Comparison of ENCODE assay signal across 9 cellular contexts in the genomic region with DNA sequence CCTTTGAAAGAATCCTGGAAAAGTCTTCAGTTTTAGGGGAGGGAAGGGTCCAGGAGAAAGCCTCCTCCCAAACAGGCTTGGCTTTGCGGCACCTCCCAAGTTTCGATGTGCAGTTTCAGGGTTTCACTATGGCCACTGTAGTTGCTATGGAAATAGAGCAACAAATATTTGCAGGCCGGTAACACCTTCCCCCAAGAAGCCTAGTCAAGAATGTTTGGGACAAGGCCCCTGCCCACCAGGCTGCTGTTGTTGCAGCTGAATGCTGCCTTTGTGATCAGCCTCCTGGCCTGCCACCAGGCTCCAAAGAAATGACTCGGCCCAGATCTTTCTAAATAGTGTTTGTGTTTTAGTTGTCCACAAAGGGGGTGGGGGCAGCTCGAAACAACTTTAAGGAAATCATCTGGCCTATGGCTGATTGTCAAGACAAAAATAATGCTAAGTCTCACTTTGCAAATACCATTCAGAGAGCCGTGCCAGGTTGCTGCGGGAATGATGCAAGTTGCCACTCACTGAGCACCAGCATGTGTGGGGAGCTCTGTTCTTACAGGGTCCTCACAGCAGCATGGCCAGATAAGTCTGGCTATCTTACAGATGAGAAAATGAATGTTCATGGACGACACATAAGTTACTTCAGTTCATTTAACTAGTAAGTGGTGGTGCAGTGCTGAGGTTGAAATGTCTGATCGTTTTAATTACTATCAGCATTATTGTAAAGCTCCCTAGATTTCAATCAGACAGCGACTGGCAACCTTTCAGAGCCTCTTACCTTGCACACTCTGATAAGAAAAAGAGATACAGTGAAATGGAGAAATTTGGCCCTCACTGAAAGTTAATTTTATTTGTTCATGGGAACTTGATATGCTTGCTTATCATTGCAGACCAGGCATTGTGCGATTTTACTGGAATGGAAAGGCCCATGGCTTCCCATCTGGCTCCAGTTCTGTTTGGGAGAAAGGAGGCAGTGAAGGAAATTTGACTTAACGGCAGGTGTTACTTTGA.
DNase-seq lines count a peak whose midpoint lies in the region; ATAC-seq, FAIRE-seq and TF ChIP-seq lines count a peak whose summit lies in the region.
"Had no signal": no experiment of that assay in that cellular context is flagged by ENCODE, and none has a peak within 500 bp of the region (broad histone marks: within the 10 kb centered on the region; RNA-seq: fewer than 3 reads in every experiment).

No MANE protein-coding gene starts in this region.

- TF ChIP-seq CTCF in A549 (IDR thresholded peaks at IDR 0.05) (no peak), GM10266 (IDR thresholded peaks at IDR 0.05; ENCODE audit: control insufficient read depth, insufficient read depth, low read depth, missing control alignments) (no peak)

- peak overlapping the region; percentile 39 for H2AFZ ChIP-seq in mesenchymal stem cell (ENCODE audit: low read depth, low read length)

- H2BK12ac ChIP-seq in mesenchymal stem cell (ENCODE audit: low read length in 2 of 2) = peak overlapping the region in 1 of 2 experiments; percentile 88

- TF ChIP-seq POLR2A in A549 (IDR thresholded peaks at IDR 0.05; ENCODE audit: low read length) = no peak

- H3K9me3 ChIP-seq in A549 (no peaks in the 10 kb centered on the region), mesenchymal stem cell (ENCODE audit: control insufficient read depth, low read length) (no peaks in the 10 kb centered on the region)

- peak overlapping the region; percentile 72 for H3K9ac ChIP-seq in mesenchymal stem cell (ENCODE audit: low read length)

- no peak for TF ChIP-seq RAD21 in A549 (conservative IDR thresholded peaks at IDR 0.05 in 1 of 2, IDR thresholded peaks at IDR 0.05 in 1 of 2)

- H3K27me3 ChIP-seq in mesenchymal stem cell (ENCODE audit: control insufficient read depth in 1 of 2, insufficient read depth in 1 of 2, low read length in 2 of 2) = no peaks in the 10 kb centered on the region

- ATAC-seq in A549 (peak in 1 of 2 experiments; percentile 30; a peak in 2 of 6 replicates), HG02678 (IDR thresholded peaks at IDR 0.05; ENCODE audit: unreplicated experiment) (no peak)

- no peak overlapping the region for H3K23ac ChIP-seq in mesenchymal stem cell (ENCODE audit: low read length in 2 of 2)

- TF ChIP-seq EP300 in A549 (IDR thresholded peaks at IDR 0.05) = no peak

- H4K91ac ChIP-seq in mesenchymal stem cell (ENCODE audit: low read length) = no peak overlapping the region

- H2AK5ac ChIP-seq in mesenchymal stem cell (ENCODE audit: low read length, severe bottlenecking) = peak overlapping the region; percentile 31

- no peak overlapping the region for H3K4me2 ChIP-seq in A549
- no peak overlapping the region for H3K4me2 ChIP-seq in mesenchymal stem cell (ENCODE audit: low read length, poor library complexity, severe bottlenecking)

- H3K27ac ChIP-seq in A549 = peak overlapping the region; percentile 10 to 47; a peak in 3 of 6 replicates
- no peak overlapping the region for H3K27ac ChIP-seq in mesenchymal stem cell (ENCODE audit: low read length, poor library complexity, severe bottlenecking)

- 73% methylated on average over 11 of the region's 12 CpGs for WGBS in A549 (ENCODE audit: missing lambda C conversion rate)
- 72% methylated on average over 9 of the region's 12 CpGs for WGBS in mesenchymal stem cell

- H3K4ac ChIP-seq in mesenchymal stem cell (ENCODE audit: low read depth in 1 of 2, low read length in 2 of 2) = peak overlapping the region in 1 of 2 experiments; percentile 55

- CTCF ChIA-PET in A549 (lab: Yijun Ruan, JAX) = no interaction called here

- FAIRE-seq in A549 (lab: Jason Lieb, UNC) (no peak), HTR-8/SVneo (lab: Jason Lieb, UNC) (no peak)

- H2BK15ac ChIP-seq in mesenchymal stem cell (ENCODE audit: low read depth, poor library complexity, severe bottlenecking) = no peak overlapping the region

- H2BK5ac ChIP-seq in mesenchymal stem cell (ENCODE audit: low read depth, low read length, poor library complexity, severe bottlenecking) = no peak overlapping the region

- no peaks in the 10 kb centered on the region for H3K79me1 ChIP-seq in mesenchymal stem cell (replicated peaks; ENCODE audit: low read length, poor library complexity, severe bottlenecking)

- H3K4me3 ChIP-seq in A549 (no peak overlapping the region), mesenchymal stem cell (ENCODE audit: insufficient read depth in 1 of 2, low read depth in 1 of 2, low read length in 2 of 2) (peak overlapping the region in 1 of 2 experiments; percentile 21)

- H3K36me3 ChIP-seq in mesenchymal stem cell (ENCODE audit: control insufficient read depth in 1 of 2, insufficient read depth in 2 of 2, low read depth in 1 of 2, low read length in 2 of 2) = no peaks in the 10 kb centered on the region

- DNase-seq in A549 (ENCODE audit: low read depth in 1 of 2, low spot score in 1 of 2) (no peak), NCI-H2081 treated with DMSO at 0.1 percent for 48 hours (lab: John Stamatoyannopoulos, UW) (peak; percentile 58), dedifferentiated amniotic fluid mesenchymal stem cell (ENCODE audit: extremely low spot score) (peak; percentile 24), mesenchymal stem cell (peak; percentile 60), GM10266 (ENCODE audit: extremely low spot score) (no peak), HTR-8/SVneo (ENCODE audit: insufficient read length, low spot score) (no peak)
- DNase-seq in activated naive CD4-positive, alpha-beta T cell treated with anti-CD3 and anti-CD28 coated beads, Interleukin-2, amount 50 U/mL, for 16 hours = no peak
- DNase-seq: KG1 had no signal

- POLR2A ChIA-PET in A549 (lab: Yijun Ruan, JAX) = no interaction called here

- H2BK120ac ChIP-seq in mesenchymal stem cell (ENCODE audit: low read depth, low read length) = no peak overlapping the region

- peak overlapping the region; percentile 45 for H4K8ac ChIP-seq in mesenchymal stem cell (ENCODE audit: low read length)

- no peak overlapping the region for H3K14ac ChIP-seq in mesenchymal stem cell (ENCODE audit: low read length in 2 of 2)

- H3K4me1 ChIP-seq in A549 (peaks cover 7% of the 10 kb centered on the region; the same call in 1 of the 3 replicates), mesenchymal stem cell (ENCODE audit: control insufficient read depth, insufficient read depth, low read depth, low read length) (peaks cover 6% of the 10 kb centered on the region)

- peak overlapping the region in 1 of 2 experiments; percentile 3 for H3K18ac ChIP-seq in mesenchymal stem cell (ENCODE audit: low read depth in 1 of 2, low read length in 2 of 2)

TF ChIP-seq in A549, 52 proteins besides CTCF, POLR2A, EP300 and RAD21:
- TF ChIP-seq HES2 (IDR thresholded peaks at IDR 0.05) (no peak), MAFK (IDR thresholded peaks at IDR 0.05; ENCODE audit: partially characterized antibody) (no peak), RCOR1 (IDR thresholded peaks at IDR 0.05; ENCODE audit: low read depth, low read length) (no peak), SMC3 (IDR thresholded peaks at IDR 0.05) (no peak), ZSCAN20 (CRISPR knock-in tag; IDR thresholded peaks at IDR 0.05) (no peak), KDM5A (IDR thresholded peaks at IDR 0.05) (no peak), HOXA7 (CRISPR knock-in tag; IDR thresholded peaks at IDR 0.05) (no peak), NPAS2 (CRISPR knock-in tag; IDR thresholded peaks at IDR 0.05; ENCODE audit: borderline replicate concordance) (no peak), JUNB (IDR thresholded peaks at IDR 0.05) (no peak), FOSB (CRISPR knock-in tag; IDR thresholded peaks at IDR 0.05) (no peak), CHD2 (IDR thresholded peaks at IDR 0.05; ENCODE audit: low read length, partially characterized antibody) (no peak), BHLHE40 (IDR thresholded peaks at IDR 0.05; ENCODE audit: low read depth, low read length) (no peak), SREBF2 (IDR thresholded peaks at IDR 0.05) (no peak), MAZ (IDR thresholded peaks at IDR 0.05; ENCODE audit: borderline replicate concordance, low read depth, low read length) (no peak), CBX2 (IDR thresholded peaks at IDR 0.05; ENCODE audit: borderline replicate concordance, low read depth) (no peak)
- TF ChIP-seq, protein P1, sequence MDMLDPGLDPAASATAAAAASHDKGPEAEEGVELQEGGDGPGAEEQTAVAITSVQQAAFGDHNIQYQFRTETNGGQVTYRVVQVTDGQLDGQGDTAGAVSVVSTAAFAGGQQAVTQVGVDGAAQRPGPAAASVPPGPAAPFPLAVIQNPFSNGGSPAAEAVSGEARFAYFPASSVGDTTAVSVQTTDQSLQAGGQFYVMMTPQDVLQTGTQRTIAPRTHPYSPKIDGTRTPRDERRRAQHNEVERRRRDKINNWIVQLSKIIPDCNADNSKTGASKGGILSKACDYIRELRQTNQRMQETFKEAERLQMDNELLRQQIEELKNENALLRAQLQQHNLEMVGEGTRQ (IDR thresholded peaks at IDR 0.05) = no peak

Comparison
In these comparisons a context has a peak if more than half of its experiments do, and no peak if none do; other contexts are left out.
1. DNase-seq: peak in NCI-H2081 treated with DMSO at 0.1 percent for 48 hours (single experiment), dedifferentiated amniotic fluid mesenchymal stem cell (single experiment) and mesenchymal stem cell (single experiment); none in A549 (0 of 2), GM10266 (single experiment), activated naive CD4-positive, alpha-beta T cell treated with anti-CD3 and anti-CD28 coated beads, Interleukin-2, amount 50 U/mL, for 16 hours (single experiment) and HTR-8/SVneo (single experiment).